8 cellular contexts compared by ENCODE assay signal in genomic region chr3:195150194-195151118, GRCh38.
DNase-seq lines count a peak whose midpoint lies in the region; ATAC-seq and TF ChIP-seq lines count a peak whose summit lies in the region.

No MANE protein-coding gene starts in this region.

- H3K4me3 Mint-ChIP-seq in activated CD4-positive, alpha-beta T cell treated with anti-CD3 and anti-CD28 coated beads for 36 hours = peak overlapping the region; percentile 37
- peak overlapping the region; percentile 59 to 69 for H3K4me3 Mint-ChIP-seq in activated T-cell treated with anti-CD3 and anti-CD28 coated beads, Interleukin-2, amount 50 U/mL, for 72 hours

- intact Hi-C loops in activated CD4-positive, alpha-beta T cell treated with anti-CD3 and anti-CD28 coated beads for 36 hours (cut with DNase I, micrococcal nuclease) = no loop called here
- intact Hi-C loops in head of caudate nucleus (cut with DNase I) = no loop called here

- H3K9me3 Mint-ChIP-seq in activated CD4-positive, alpha-beta T cell treated with anti-CD3 and anti-CD28 coated beads for 36 hours (ENCODE audit: low read depth) = no peaks in the 10 kb centered on the region
- H3K9me3 Mint-ChIP-seq in activated T-cell treated with anti-CD3 and anti-CD28 coated beads, Interleukin-2, amount 50 U/mL, for 72 hours = no peaks in the 10 kb centered on the region

- peak overlapping the region; percentile 95 for H3K27ac ChIP-seq in osteoblast (ENCODE audit: low read depth, low read length)

- peaks cover 3% of the 10 kb centered on the region for H3K36me3 Mint-ChIP-seq in activated CD4-positive, alpha-beta T cell treated with anti-CD3 and anti-CD28 coated beads for 36 hours (ENCODE audit: low read depth)
- H3K36me3 Mint-ChIP-seq in activated T-cell treated with anti-CD3 and anti-CD28 coated beads, Interleukin-2, amount 50 U/mL, for 72 hours (ENCODE audit: insufficient read depth in 2 of 2) = no peaks in the 10 kb centered on the region

- H3K4me3 ChIP-seq in osteoblast (ENCODE audit: insufficient read depth, low read length) = peak overlapping the region; percentile 62

- peaks cover 45% of the 10 kb centered on the region for H3K4me1 Mint-ChIP-seq in activated CD4-positive, alpha-beta T cell treated with anti-CD3 and anti-CD28 coated beads for 36 hours
- H3K4me1 Mint-ChIP-seq in activated T-cell treated with anti-CD3 and anti-CD28 coated beads, Interleukin-2, amount 50 U/mL, for 72 hours (ENCODE audit: low read depth) = peaks cover 60% of the 10 kb centered on the region

- H2AFZ ChIP-seq in osteoblast (ENCODE audit: low read length) = peak overlapping the region; percentile 72

- peak overlapping the region; percentile 59 for H3K4me2 ChIP-seq in osteoblast (ENCODE audit: insufficient read depth, low read length)

- POLR2A ChIA-PET in activated CD4-positive, alpha-beta T cell treated with anti-CD3 and anti-CD28 coated beads for 36 hours (lab: Charles Lee) = interaction anchor here (0.6 kb wide), 1 partner anchor 17 kb away, joined by 3 read pairs; no protein-coding TSS in a partner anchor

- H3K9me3 ChIP-seq in osteoblast (ENCODE audit: low read depth, low read length) = no peaks in the 10 kb centered on the region

- H3K36me3 ChIP-seq in osteoblast (ENCODE audit: insufficient read depth, low read length) = no peaks in the 10 kb centered on the region

- CTCF ChIA-PET in activated CD4-positive, alpha-beta T cell treated with anti-CD3 and anti-CD28 coated beads for 36 hours (lab: Charles Lee) = interaction anchor here (0.6 to 1.4 kb wide), 4 partner anchors 38 to 1618 kb away, joined by 3 read pairs; partner anchors contain the start of gene LSG1

- no peak for TF ChIP-seq CTCF in osteoblast (IDR thresholded peaks at IDR 0.05; ENCODE audit: extremely low read depth, low read depth, low read length)

- peaks cover 2% of the 10 kb centered on the region for H3K27me3 Mint-ChIP-seq in activated CD4-positive, alpha-beta T cell treated with anti-CD3 and anti-CD28 coated beads for 36 hours
- H3K27me3 Mint-ChIP-seq in activated T-cell treated with anti-CD3 and anti-CD28 coated beads, Interleukin-2, amount 50 U/mL, for 72 hours (ENCODE audit: low read depth) = peaks cover 11% of the 10 kb centered on the region

- peak overlapping the region; percentile 69 for H3K27ac Mint-ChIP-seq in activated CD4-positive, alpha-beta T cell treated with anti-CD3 and anti-CD28 coated beads for 36 hours
- peak overlapping the region; percentile 33 for H3K27ac Mint-ChIP-seq in activated T-cell treated with anti-CD3 and anti-CD28 coated beads, Interleukin-2, amount 50 U/mL, for 72 hours

- ATAC-seq in activated CD4-positive, alpha-beta T cell treated with anti-CD3 and anti-CD28 coated beads for 36 hours = peak; percentile 59
- ATAC-seq in activated T-cell treated with anti-CD3 and anti-CD28 coated beads, Interleukin-2, amount 50 U/mL, for 72 hours (replicated peaks in 1 of 2) = peak; percentile 47 to 67
- ATAC-seq in GM21737 (IDR thresholded peaks at IDR 0.05; ENCODE audit: unreplicated experiment) (no peak), GM18868 (IDR thresholded peaks at IDR 0.05; ENCODE audit: unreplicated experiment) (no peak)

- no peaks in the 10 kb centered on the region for H3K27me3 ChIP-seq in osteoblast (ENCODE audit: insufficient read depth, low read length)

- H4K20me1 ChIP-seq in osteoblast (ENCODE audit: insufficient read depth, low read length) = no peaks in the 10 kb centered on the region

- peaks cover 56% of the 10 kb centered on the region for H3K4me1 ChIP-seq in osteoblast (ENCODE audit: insufficient read depth, low read length)

- H3K79me2 ChIP-seq in osteoblast (ENCODE audit: insufficient read depth, low read length) = no peaks in the 10 kb centered on the region

- peak; percentile 48 for DNase-seq in activated CD4-positive, alpha-beta T cell treated with anti-CD3 and anti-CD28 coated beads for 36 hours
- DNase-seq in activated CD4-positive, alpha-beta T cell treated with anti-CD3 and anti-CD28 coated beads, Interleukin-2, amount 50 U/mL, for 4 hours = no peak
- DNase-seq in MV-4-11 (lab: John Stamatoyannopoulos, UW) = peak; percentile 53
- peak; percentile 41 to 51 for DNase-seq in activated T-cell treated with anti-CD3 and anti-CD28 coated beads, Interleukin-2, amount 50 U/mL, for 72 hours
- DNase-seq in head of caudate nucleus = peak in 32 of 42 donors; percentile 14 to 64 (median 40)
- DNase-seq in osteoblast (ENCODE audit: insufficient read length, low spot score, missing footprints) = peak; percentile 94

Comparison
In these comparisons a context has a peak if more than half of its experiments do, and no peak if none do; other contexts are left out.
1. DNase-seq: peak in activated CD4-positive, alpha-beta T cell treated with anti-CD3 and anti-CD28 coated beads for 36 hours (single experiment), MV-4-11 (single experiment), activated T-cell treated with anti-CD3 and anti-CD28 coated beads, Interleukin-2, amount 50 U/mL, for 72 hours (2 of 2), head of caudate nucleus (32 of 42) and osteoblast (single experiment); none in activated CD4-positive, alpha-beta T cell treated with anti-CD3 and anti-CD28 coated beads, Interleukin-2, amount 50 U/mL, for 4 hours (0 of 2).
2. ATAC-seq: peak in activated CD4-positive, alpha-beta T cell treated with anti-CD3 and anti-CD28 coated beads for 36 hours (single experiment) and activated T-cell treated with anti-CD3 and anti-CD28 coated beads, Interleukin-2, amount 50 U/mL, for 72 hours (2 of 2); none in GM21737 (single experiment) and GM18868 (single experiment).